1 cellular context compared by ENCODE assay signal in the genomic region with DNA sequence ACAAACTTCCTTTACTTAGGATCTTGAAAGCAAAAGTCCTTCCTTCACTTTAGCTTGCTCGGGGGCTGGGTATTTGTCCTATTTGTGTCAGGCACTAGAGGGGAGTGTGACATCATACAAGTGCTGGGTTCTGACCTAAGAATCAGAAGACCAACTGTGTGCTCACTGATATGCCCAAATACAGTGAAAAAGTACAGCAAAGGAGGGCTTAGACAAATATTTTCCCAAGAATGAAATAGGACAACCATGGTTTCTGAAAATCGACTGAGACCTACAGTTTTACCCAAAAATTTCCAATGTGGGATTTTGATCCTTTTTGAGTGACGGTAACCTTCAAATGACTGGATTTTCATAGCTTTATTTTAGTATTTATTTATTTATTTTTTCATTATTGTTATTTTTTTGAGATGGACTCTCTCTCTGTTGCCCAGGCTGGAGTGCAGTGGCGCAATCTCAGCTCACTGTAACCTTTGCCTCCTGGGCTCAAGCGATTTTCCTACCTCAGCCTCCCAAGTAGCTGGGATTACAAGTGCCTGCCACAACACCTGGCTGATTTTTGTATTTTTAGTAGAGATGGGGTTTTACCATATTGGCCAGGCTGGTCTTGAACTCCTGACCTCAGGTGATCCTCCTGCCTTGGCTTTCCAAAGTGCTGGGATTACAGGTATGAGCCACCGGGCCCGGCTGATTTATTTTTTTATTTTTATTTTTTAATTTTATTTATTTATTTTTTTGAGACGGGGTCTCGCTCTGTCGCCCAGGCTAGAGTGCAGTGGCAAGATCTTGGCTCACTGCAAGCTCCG.
TF ChIP-seq lines count a peak whose summit lies in the region.
"Not testable (repeated sequence)": the region's sequence is repeated elsewhere in the genome, so short reads cannot be mapped to it uniquely, and the experiment has no call there.

No MANE protein-coding gene starts in this region.

TF ChIP-seq in HepG2, 621 proteins besides CTCF, POLR2A, EP300 and RAD21 (continued from another document and continues in another):
- TF ChIP-seq ZNF556 (CRISPR knock-in tag; IDR thresholded peaks at IDR 0.05; ENCODE audit: borderline replicate concordance) (peak; percentile 61; the same call in 1 of the 2 replicates), SMYD3 (CRISPR knock-in tag; IDR thresholded peaks at IDR 0.05) (0 out of 2 replicates have a peak, but pooled peaks have one; percentile 20), PHF5A (CRISPR knock-in tag; IDR thresholded peaks at IDR 0.05; ENCODE audit: low read depth, unreplicated experiment) (peak; percentile 92), ASH2L (IDR thresholded peaks at IDR 0.05; ENCODE audit: insufficient read length, low read depth, low read length) (peak; percentile 41), RXRA (CRISPR knock-in tag; IDR thresholded peaks at IDR 0.05) (0 out of 2 replicates have a peak, but pooled peaks have one; percentile 1), CBX1 (IDR thresholded peaks at IDR 0.05; ENCODE audit: low read depth) (peak; percentile 25), MXI1 (IDR thresholded peaks at IDR 0.05; ENCODE audit: borderline replicate concordance, low read depth, low read length) (peak; percentile 34; the same call in 1 of the 3 replicates), ATF7 (IDR thresholded peaks at IDR 0.05) (peak; percentile 45), FOXK2 (IDR thresholded peaks at IDR 0.05) (peak; percentile 27; the same call in 1 of the 2 replicates), ZNF629 (CRISPR knock-in tag; conservative IDR thresholded peaks at IDR 0.05) (peak; percentile 47; the same call in 1 of the 2 replicates), ZBTB20 (CRISPR knock-in tag; IDR thresholded peaks at IDR 0.05; ENCODE audit: borderline replicate concordance, low read depth) (peak; percentile 25; the same call in 1 of the 2 replicates), ZNF256 (CRISPR knock-in tag; conservative IDR thresholded peaks at IDR 0.05) (peak; percentile 61; the same call in 1 of the 2 replicates), KAT7 (CRISPR knock-in tag; IDR thresholded peaks at IDR 0.05; ENCODE audit: borderline replicate concordance) (peak; percentile 25; the same call in 1 of the 2 replicates), ZNF136 (CRISPR knock-in tag; IDR thresholded peaks at IDR 0.05; ENCODE audit: low read depth) (peak; percentile 82; the same call in 1 of the 2 replicates), MED1 (CRISPR knock-in tag; IDR thresholded peaks at IDR 0.05) (peak; percentile 67), YEATS2 (CRISPR knock-in tag; IDR thresholded peaks at IDR 0.05; ENCODE audit: borderline replicate concordance) (peak; percentile 51; the same call in 1 of the 2 replicates), SOX5 (CRISPR knock-in tag; IDR thresholded peaks at IDR 0.05; ENCODE audit: borderline replicate concordance) (peak; percentile 63), HMG20B (CRISPR knock-in tag; conservative IDR thresholded peaks at IDR 0.05) (peak; percentile 78; the same call in 1 of the 2 replicates), FOXA3 (CRISPR knock-in tag; IDR thresholded peaks at IDR 0.05) (peak; percentile 39)
- TF ChIP-seq, protein P1, sequence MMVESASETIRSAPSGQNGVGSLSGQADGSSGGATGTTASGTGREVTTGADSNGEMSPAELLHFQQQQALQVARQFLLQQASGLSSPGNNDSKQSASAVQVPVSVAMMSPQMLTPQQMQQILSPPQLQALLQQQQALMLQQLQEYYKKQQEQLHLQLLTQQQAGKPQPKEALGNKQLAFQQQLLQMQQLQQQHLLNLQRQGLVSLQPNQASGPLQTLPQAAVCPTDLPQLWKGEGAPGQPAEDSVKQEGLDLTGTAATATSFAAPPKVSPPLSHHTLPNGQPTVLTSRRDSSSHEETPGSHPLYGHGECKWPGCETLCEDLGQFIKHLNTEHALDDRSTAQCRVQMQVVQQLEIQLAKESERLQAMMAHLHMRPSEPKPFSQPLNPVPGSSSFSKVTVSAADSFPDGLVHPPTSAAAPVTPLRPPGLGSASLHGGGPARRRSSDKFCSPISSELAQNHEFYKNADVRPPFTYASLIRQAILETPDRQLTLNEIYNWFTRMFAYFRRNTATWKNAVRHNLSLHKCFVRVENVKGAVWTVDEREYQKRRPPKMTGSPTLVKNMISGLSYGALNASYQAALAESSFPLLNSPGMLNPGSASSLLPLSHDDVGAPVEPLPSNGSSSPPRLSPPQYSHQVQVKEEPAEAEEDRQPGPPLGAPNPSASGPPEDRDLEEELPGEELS (CRISPR knock-in tag; IDR thresholded peaks at IDR 0.05), result peak; percentile 48; the same call in 1 of the 2 replicates
- TF ChIP-seq, protein P2, sequence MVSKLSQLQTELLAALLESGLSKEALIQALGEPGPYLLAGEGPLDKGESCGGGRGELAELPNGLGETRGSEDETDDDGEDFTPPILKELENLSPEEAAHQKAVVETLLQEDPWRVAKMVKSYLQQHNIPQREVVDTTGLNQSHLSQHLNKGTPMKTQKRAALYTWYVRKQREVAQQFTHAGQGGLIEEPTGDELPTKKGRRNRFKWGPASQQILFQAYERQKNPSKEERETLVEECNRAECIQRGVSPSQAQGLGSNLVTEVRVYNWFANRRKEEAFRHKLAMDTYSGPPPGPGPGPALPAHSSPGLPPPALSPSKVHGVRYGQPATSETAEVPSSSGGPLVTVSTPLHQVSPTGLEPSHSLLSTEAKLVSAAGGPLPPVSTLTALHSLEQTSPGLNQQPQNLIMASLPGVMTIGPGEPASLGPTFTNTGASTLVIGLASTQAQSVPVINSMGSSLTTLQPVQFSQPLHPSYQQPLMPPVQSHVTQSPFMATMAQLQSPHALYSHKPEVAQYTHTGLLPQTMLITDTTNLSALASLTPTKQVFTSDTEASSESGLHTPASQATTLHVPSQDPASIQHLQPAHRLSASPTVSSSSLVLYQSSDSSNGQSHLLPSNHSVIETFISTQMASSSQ (IDR thresholded peaks at IDR 0.05; ENCODE audit: low read depth), result not testable (repeated sequence)
- TF ChIP-seq, protein P2 (CRISPR knock-in tag; IDR thresholded peaks at IDR 0.05; ENCODE audit: borderline replicate concordance), result peak; percentile 9; the same call in 1 of the 2 replicates
- not testable (repeated sequence) for TF ChIP-seq ATF7 (CRISPR knock-in tag; IDR thresholded peaks at IDR 0.05)
- TF ChIP-seq, protein P3, sequence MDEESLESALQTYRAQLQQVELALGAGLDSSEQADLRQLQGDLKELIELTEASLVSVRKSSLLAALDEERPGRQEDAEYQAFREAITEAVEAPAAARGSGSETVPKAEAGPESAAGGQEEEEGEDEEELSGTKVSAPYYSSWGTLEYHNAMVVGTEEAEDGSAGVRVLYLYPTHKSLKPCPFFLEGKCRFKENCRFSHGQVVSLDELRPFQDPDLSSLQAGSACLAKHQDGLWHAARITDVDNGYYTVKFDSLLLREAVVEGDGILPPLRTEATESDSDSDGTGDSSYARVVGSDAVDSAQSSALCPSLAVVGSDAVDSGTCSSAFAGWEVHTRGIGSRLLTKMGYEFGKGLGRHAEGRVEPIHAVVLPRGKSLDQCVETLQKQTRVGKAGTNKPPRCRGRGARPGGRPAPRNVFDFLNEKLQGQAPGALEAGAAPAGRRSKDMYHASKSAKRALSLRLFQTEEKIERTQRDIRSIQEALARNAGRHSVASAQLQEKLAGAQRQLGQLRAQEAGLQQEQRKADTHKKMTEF (CRISPR knock-in tag; IDR thresholded peaks at IDR 0.05), result peak; percentile 77; the same call in 1 of the 2 replicates
- TF ChIP-seq, protein P4, sequence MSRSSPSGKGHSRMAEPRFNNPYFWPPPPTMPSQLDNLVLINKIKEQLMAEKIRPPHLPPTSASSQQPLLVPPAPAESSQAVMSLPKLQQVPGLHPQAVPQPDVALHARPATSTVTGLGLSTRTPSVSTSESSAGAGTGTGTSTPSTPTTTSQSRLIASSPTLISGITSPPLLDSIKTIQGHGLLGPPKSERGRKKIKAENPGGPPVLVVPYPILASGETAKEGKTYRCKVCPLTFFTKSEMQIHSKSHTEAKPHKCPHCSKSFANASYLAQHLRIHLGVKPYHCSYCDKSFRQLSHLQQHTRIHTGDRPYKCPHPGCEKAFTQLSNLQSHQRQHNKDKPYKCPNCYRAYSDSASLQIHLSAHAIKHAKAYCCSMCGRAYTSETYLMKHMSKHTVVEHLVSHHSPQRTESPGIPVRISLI (CRISPR knock-in tag; IDR thresholded peaks at IDR 0.05; ENCODE audit: borderline replicate concordance), result 0 out of 2 replicates have a peak, but pooled peaks have one; percentile 24
- TF ChIP-seq, protein P5, sequence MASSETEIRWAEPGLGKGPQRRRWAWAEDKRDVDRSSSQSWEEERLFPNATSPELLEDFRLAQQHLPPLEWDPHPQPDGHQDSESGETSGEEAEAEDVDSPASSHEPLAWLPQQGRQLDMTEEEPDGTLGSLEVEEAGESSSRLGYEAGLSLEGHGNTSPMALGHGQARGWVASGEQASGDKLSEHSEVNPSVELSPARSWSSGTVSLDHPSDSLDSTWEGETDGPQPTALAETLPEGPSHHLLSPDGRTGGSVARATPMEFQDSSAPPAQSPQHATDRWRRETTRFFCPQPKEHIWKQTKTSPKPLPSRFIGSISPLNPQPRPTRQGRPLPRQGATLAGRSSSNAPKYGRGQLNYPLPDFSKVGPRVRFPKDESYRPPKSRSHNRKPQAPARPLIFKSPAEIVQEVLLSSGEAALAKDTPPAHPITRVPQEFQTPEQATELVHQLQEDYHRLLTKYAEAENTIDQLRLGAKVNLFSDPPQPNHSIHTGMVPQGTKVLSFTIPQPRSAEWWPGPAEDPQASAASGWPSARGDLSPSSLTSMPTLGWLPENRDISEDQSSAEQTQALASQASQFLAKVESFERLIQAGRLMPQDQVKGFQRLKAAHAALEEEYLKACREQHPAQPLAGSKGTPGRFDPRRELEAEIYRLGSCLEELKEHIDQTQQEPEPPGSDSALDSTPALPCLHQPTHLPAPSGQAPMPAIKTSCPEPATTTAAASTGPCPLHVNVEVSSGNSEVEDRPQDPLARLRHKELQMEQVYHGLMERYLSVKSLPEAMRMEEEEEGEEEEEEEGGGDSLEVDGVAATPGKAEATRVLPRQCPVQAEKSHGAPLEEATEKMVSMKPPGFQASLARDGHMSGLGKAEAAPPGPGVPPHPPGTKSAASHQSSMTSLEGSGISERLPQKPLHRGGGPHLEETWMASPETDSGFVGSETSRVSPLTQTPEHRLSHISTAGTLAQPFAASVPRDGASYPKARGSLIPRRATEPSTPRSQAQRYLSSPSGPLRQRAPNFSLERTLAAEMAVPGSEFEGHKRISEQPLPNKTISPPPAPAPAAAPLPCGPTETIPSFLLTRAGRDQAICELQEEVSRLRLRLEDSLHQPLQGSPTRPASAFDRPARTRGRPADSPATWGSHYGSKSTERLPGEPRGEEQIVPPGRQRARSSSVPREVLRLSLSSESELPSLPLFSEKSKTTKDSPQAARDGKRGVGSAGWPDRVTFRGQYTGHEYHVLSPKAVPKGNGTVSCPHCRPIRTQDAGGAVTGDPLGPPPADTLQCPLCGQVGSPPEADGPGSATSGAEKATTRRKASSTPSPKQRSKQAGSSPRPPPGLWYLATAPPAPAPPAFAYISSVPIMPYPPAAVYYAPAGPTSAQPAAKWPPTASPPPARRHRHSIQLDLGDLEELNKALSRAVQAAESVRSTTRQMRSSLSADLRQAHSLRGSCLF (CRISPR knock-in tag; IDR thresholded peaks at IDR 0.05; ENCODE audit: borderline replicate concordance), result 0 out of 2 replicates have a peak, but pooled peaks have one; percentile 83
- TF ChIP-seq, protein P6, sequence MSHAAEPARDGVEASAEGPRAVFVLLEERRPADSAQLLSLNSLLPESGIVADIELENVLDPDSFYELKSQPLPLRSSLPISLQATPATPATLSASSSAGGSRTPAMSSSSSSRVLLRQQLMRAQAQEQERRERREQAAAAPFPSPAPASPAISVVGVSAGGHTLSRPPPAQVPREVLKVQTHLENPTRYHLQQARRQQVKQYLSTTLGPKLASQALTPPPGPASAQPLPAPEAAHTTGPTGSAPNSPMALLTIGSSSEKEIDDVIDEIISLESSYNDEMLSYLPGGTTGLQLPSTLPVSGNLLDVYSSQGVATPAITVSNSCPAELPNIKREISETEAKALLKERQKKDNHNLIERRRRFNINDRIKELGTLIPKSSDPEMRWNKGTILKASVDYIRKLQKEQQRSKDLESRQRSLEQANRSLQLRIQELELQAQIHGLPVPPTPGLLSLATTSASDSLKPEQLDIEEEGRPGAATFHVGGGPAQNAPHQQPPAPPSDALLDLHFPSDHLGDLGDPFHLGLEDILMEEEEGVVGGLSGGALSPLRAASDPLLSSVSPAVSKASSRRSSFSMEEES (CRISPR knock-in tag; IDR thresholded peaks at IDR 0.05), result peak; percentile 32; the same call in 1 of the 2 replicates
- TF ChIP-seq, protein P7, sequence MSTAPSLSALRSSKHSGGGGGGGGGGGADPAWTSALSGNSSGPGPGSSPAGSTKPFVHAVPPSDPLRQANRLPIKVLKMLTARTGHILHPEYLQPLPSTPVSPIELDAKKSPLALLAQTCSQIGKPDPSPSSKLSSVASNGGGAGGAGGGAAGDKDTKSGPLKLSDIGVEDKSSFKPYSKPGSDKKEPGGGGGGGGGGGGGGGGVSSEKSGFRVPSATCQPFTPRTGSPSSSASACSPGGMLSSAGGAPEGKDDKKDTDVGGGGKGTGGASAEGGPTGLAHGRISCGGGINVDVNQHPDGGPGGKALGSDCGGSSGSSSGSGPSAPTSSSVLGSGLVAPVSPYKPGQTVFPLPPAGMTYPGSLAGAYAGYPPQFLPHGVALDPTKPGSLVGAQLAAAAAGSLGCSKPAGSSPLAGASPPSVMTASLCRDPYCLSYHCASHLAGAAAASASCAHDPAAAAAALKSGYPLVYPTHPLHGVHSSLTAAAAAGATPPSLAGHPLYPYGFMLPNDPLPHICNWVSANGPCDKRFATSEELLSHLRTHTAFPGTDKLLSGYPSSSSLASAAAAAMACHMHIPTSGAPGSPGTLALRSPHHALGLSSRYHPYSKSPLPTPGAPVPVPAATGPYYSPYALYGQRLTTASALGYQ (CRISPR knock-in tag; IDR thresholded peaks at IDR 0.05), result peak; percentile 45; the same call in 1 of the 2 replicates
- TF ChIP-seq, protein P8, sequence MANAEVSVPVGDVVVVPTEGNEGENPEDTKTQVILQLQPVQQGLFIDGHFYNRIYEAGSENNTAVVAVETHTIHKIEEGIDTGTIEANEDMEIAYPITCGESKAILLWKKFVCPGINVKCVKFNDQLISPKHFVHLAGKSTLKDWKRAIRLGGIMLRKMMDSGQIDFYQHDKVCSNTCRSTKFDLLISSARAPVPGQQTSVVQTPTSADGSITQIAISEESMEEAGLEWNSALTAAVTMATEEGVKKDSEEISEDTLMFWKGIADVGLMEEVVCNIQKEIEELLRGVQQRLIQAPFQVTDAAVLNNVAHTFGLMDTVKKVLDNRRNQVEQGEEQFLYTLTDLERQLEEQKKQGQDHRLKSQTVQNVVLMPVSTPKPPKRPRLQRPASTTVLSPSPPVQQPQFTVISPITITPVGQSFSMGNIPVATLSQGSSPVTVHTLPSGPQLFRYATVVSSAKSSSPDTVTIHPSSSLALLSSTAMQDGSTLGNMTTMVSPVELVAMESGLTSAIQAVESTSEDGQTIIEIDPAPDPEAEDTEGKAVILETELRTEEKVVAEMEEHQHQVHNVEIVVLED (CRISPR knock-in tag; IDR thresholded peaks at IDR 0.05; ENCODE audit: borderline replicate concordance), result peak; percentile 39; the same call in 1 of the 2 replicates
